Comparison of ENCODE assay signal across 30 cellular contexts in the genomic region with DNA sequence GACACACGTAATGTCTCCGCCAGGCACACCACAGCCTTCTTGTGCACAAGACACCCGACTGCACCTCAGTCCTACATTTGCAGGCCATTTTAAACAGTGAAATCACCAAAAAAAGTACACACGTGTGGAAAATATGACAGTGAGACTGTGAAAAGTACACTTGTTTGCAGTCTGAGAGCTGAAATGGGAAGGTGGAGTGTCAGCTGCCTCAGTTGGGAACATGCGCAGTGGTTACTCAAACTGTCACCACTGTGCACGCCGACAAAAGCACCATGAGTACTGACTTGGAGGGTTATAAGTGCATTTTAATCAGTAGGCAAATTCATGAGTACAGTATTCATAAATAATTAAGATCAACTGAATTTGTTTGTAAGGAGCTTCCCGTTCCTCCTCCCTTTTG. TPM values are rescaled to one million over a fixed set of nuclear protein-coding genes. Genes with fewer than 3 reads are reported as not detected.
"Had no signal": no experiment of that assay in that cellular context is flagged by ENCODE, and none has a peak within 500 bp of the region (broad histone marks: within the 10 kb centered on the region; RNA-seq: fewer than 3 reads in every experiment).

No MANE protein-coding gene starts in this region.

- ATAC-seq: activated CD8-positive, alpha-beta memory T cell treated with anti-CD3 and anti-CD28 coated beads, Interleukin-2, amount 10 ng/mL, durations not matched to agents 7 days and 5 days; activated CD8-positive, alpha-beta T cell treated with anti-CD3 and anti-CD28 coated beads, Interleukin-2, amount 10 ng/mL, durations not matched to agents 7 days and 5 days; activated naive CD8-positive, alpha-beta T cell treated with anti-CD3 and anti-CD28 coated beads, Interleukin-2, amount 50 U/mL, for 24 hours had no signal

- H3K27ac Mint-ChIP-seq: activated B cell treated with CpG ODN at 0.5 μM for 24 hours; activated CD4-positive, alpha-beta memory T cell treated with anti-CD3 and anti-CD28 coated beads, Interleukin-2, amount 10 ng/mL, durations not matched to agents 7 days and 5 days; activated CD4-positive, alpha-beta T cell treated with anti-CD3 and anti-CD28 coated beads, Interleukin-2, amount 10 ng/mL, durations not matched to agents 24 days and 14 days; activated CD8-positive, alpha-beta memory T cell treated with anti-CD3 and anti-CD28 coated beads, Interleukin-2, amount 10 ng/mL, durations not matched to agents 7 days and 5 days; activated CD8-positive, alpha-beta T cell treated with anti-CD3 and anti-CD28 coated beads, Interleukin-2, amount 10 ng/mL, durations not matched to agents 7 days and 5 days; activated naive CD4-positive, alpha-beta T cell treated with anti-CD3 and anti-CD28 coated beads, Interleukin-2, amount 10 ng/mL, durations not matched to agents 7 days and 5 days; activated naive CD4-positive, alpha-beta T cell treated with anti-CD3 and anti-CD28 coated beads, Interleukin-2, amount 50 U/mL, for 24 hours; activated naive CD8-positive, alpha-beta T cell; activated naive CD8-positive, alpha-beta T cell treated with anti-CD3 and anti-CD28 coated beads, Interleukin-2, amount 10 ng/mL, durations not matched to agents 7 days and 5 days; activated naive CD8-positive, alpha-beta T cell treated with anti-CD3 and anti-CD28 coated beads, Interleukin-2, amount 50 U/mL, for 24 hours; activated T-cell treated with anti-CD3 and anti-CD28 coated beads, Interleukin-2, amount 50 U/mL, for 24 hours; activated T-helper 2 cell treated with anti-CD3 and anti-CD28 coated beads, Interferon-gamma antibody, Interleukin-2, Interleukin-4, amounts not matched to agents 10 μg/mL and 5 μg/mL and 100 μg/mL, durations not matched to agents 14 hours and 24 hours and 36 hours; T-helper 1 cell treated with Interleukin-12 subunit alpha and Interleukin-12 subunit beta and Interleukin-4 antibody, amounts not matched to agents 30 μg/mL and 1 μg/mL, for 36 hours; T-helper 2 cell treated with Interferon-gamma antibody and Interleukin-4, amounts not matched to agents 5 μg/mL and 100 μg/mL, for 36 hours had no signal

- DNase-seq: activated B cell treated with CpG ODN at 0.5 μM for 24 hours; activated CD4-positive, alpha-beta memory T cell treated with anti-CD3 and anti-CD28 coated beads, Interleukin-2, amount 10 ng/mL, durations not matched to agents 7 days and 5 days; activated CD4-positive, alpha-beta T cell treated with anti-CD3 and anti-CD28 coated beads for 4 hours; activated CD4-positive, alpha-beta T cell treated with anti-CD3 and anti-CD28 coated beads, Interleukin-2, amount 10 ng/mL, durations not matched to agents 24 days and 14 days; activated CD4-positive, alpha-beta T cell treated with anti-CD3 and anti-CD28 coated beads, Interleukin-2, amount 50 U/mL, for 48 hours; activated CD4-positive, CD25-positive, alpha-beta regulatory T cell treated with anti-CD3 and anti-CD28 coated beads, Interleukin-2, amount 50 U/mL, for 72 hours; activated CD8-positive, alpha-beta memory T cell treated with anti-CD3 and anti-CD28 coated beads for 24 hours; activated CD8-positive, alpha-beta memory T cell treated with anti-CD3 and anti-CD28 coated beads, Interleukin-2, amount 10 ng/mL, durations not matched to agents 7 days and 5 days; activated CD8-positive, alpha-beta memory T cell treated with anti-CD3 and anti-CD28 coated beads, Interleukin-2, amount 50 U/mL, for 48 hours; activated CD8-positive, alpha-beta T cell treated with anti-CD3 and anti-CD28 coated beads, Interleukin-2, amount 10 ng/mL, durations not matched to agents 7 days and 5 days; activated effector memory CD4-positive, alpha-beta T cell treated with Interleukin-2 at 50 U/mL for 16 hours; activated gamma-delta T cell; activated naive CD4-positive, alpha-beta T cell treated with anti-CD3 and anti-CD28 coated beads, Interleukin-2, amount 10 ng/mL, durations not matched to agents 7 days and 5 days; activated naive CD4-positive, alpha-beta T cell treated with Interleukin-2 at 50 U/mL for 16 hours; activated naive CD8-positive, alpha-beta T cell treated with anti-CD3 and anti-CD28 coated beads, Interleukin-2, amount 10 ng/mL, durations not matched to agents 7 days and 5 days; activated naive CD8-positive, alpha-beta T cell treated with anti-CD3 and anti-CD28 coated beads, Interleukin-2, amount 50 U/mL, for 24 hours; activated T-cell treated with anti-CD3 and anti-CD28 coated beads, Interleukin-2, amount 50 U/mL, for 24 hours; activated T-cell treated with anti-CD3 and anti-CD28 coated beads, Interleukin-2, amount 50 U/mL, for 48 hours; amygdala; T-helper 1 cell; T-helper 2 cell; T-helper 9 cell had no signal

- H3K4me3 Mint-ChIP-seq: activated B cell treated with CpG ODN at 0.5 μM for 24 hours; activated CD4-positive, alpha-beta memory T cell treated with anti-CD3 and anti-CD28 coated beads, Interleukin-2, amount 10 ng/mL, durations not matched to agents 7 days and 5 days; activated CD4-positive, alpha-beta T cell treated with anti-CD3 and anti-CD28 coated beads, Interleukin-2, amount 10 ng/mL, durations not matched to agents 24 days and 14 days; activated CD8-positive, alpha-beta memory T cell treated with anti-CD3 and anti-CD28 coated beads, Interleukin-2, amount 10 ng/mL, durations not matched to agents 7 days and 5 days; activated CD8-positive, alpha-beta T cell treated with anti-CD3 and anti-CD28 coated beads, Interleukin-2, amount 10 ng/mL, durations not matched to agents 7 days and 5 days; activated naive CD4-positive, alpha-beta T cell treated with anti-CD3 and anti-CD28 coated beads, Interleukin-2, amount 10 ng/mL, durations not matched to agents 7 days and 5 days; activated naive CD4-positive, alpha-beta T cell treated with anti-CD3 and anti-CD28 coated beads, Interleukin-2, amount 50 U/mL, for 24 hours; activated naive CD8-positive, alpha-beta T cell; activated naive CD8-positive, alpha-beta T cell treated with anti-CD3 and anti-CD28 coated beads, Interleukin-2, amount 10 ng/mL, durations not matched to agents 7 days and 5 days; activated naive CD8-positive, alpha-beta T cell treated with anti-CD3 and anti-CD28 coated beads, Interleukin-2, amount 50 U/mL, for 24 hours; activated T-cell treated with anti-CD3 and anti-CD28 coated beads, Interleukin-2, amount 50 U/mL, for 24 hours; brain; central memory CD8-positive, alpha-beta T cell; T-helper 1 cell treated with Interleukin-12 subunit alpha and Interleukin-12 subunit beta and Interleukin-4 antibody, amounts not matched to agents 30 μg/mL and 1 μg/mL, for 36 hours; T-helper 2 cell treated with Interferon-gamma antibody and Interleukin-4, amounts not matched to agents 5 μg/mL and 100 μg/mL, for 36 hours had no signal

- H3K27me3 Mint-ChIP-seq: activated B cell treated with CpG ODN at 0.5 μM for 24 hours; activated CD4-positive, alpha-beta memory T cell treated with anti-CD3 and anti-CD28 coated beads, Interleukin-2, amount 10 ng/mL, durations not matched to agents 7 days and 5 days; activated CD4-positive, alpha-beta T cell treated with anti-CD3 and anti-CD28 coated beads, Interleukin-2, amount 10 ng/mL, durations not matched to agents 24 days and 14 days; activated CD8-positive, alpha-beta memory T cell treated with anti-CD3 and anti-CD28 coated beads, Interleukin-2, amount 10 ng/mL, durations not matched to agents 7 days and 5 days; activated naive CD4-positive, alpha-beta T cell treated with anti-CD3 and anti-CD28 coated beads, Interleukin-2, amount 10 ng/mL, durations not matched to agents 7 days and 5 days; activated naive CD4-positive, alpha-beta T cell treated with anti-CD3 and anti-CD28 coated beads, Interleukin-2, amount 50 U/mL, for 24 hours; activated naive CD8-positive, alpha-beta T cell; activated naive CD8-positive, alpha-beta T cell treated with anti-CD3 and anti-CD28 coated beads, Interleukin-2, amount 10 ng/mL, durations not matched to agents 7 days and 5 days; activated naive CD8-positive, alpha-beta T cell treated with anti-CD3 and anti-CD28 coated beads, Interleukin-2, amount 50 U/mL, for 24 hours; activated T-cell treated with anti-CD3 and anti-CD28 coated beads, Interleukin-2, amount 50 U/mL, for 24 hours; brain; central memory CD8-positive, alpha-beta T cell had no signal

- H3K4me1 Mint-ChIP-seq: activated B cell treated with CpG ODN at 0.5 μM for 24 hours, brain had no signal

- H3K9me3 Mint-ChIP-seq: activated B cell treated with CpG ODN at 0.5 μM for 24 hours; activated CD4-positive, alpha-beta memory T cell treated with anti-CD3 and anti-CD28 coated beads, Interleukin-2, amount 10 ng/mL, durations not matched to agents 7 days and 5 days; activated CD4-positive, alpha-beta T cell treated with anti-CD3 and anti-CD28 coated beads, Interleukin-2, amount 10 ng/mL, durations not matched to agents 24 days and 14 days; activated naive CD4-positive, alpha-beta T cell treated with anti-CD3 and anti-CD28 coated beads, Interleukin-2, amount 10 ng/mL, durations not matched to agents 7 days and 5 days; activated naive CD4-positive, alpha-beta T cell treated with anti-CD3 and anti-CD28 coated beads, Interleukin-2, amount 50 U/mL, for 24 hours; activated naive CD8-positive, alpha-beta T cell treated with anti-CD3 and anti-CD28 coated beads, Interleukin-2, amount 10 ng/mL, durations not matched to agents 7 days and 5 days; activated naive CD8-positive, alpha-beta T cell treated with anti-CD3 and anti-CD28 coated beads, Interleukin-2, amount 50 U/mL, for 24 hours; activated T-cell treated with anti-CD3 and anti-CD28 coated beads, Interleukin-2, amount 50 U/mL, for 24 hours; activated T-helper 2 cell treated with anti-CD3 and anti-CD28 coated beads, Interferon-gamma antibody, Interleukin-2, Interleukin-4, amounts not matched to agents 10 μg/mL and 5 μg/mL and 100 μg/mL, durations not matched to agents 14 hours and 24 hours and 36 hours; brain; central memory CD8-positive, alpha-beta T cell; T-helper 1 cell treated with Interleukin-12 subunit alpha and Interleukin-12 subunit beta and Interleukin-4 antibody, amounts not matched to agents 30 μg/mL and 1 μg/mL, for 36 hours; T-helper 2 cell treated with Interferon-gamma antibody and Interleukin-4, amounts not matched to agents 5 μg/mL and 100 μg/mL, for 36 hours had no signal

RNA-seq across cellular contexts. Expression of a gene that starts 47.0 kb away (rescaled TPM):
- total RNA-seq: activated B cell treated with CpG ODN at 0.5 μM for 24 hours, ascending aorta had no signal
